In the genomic region with DNA sequence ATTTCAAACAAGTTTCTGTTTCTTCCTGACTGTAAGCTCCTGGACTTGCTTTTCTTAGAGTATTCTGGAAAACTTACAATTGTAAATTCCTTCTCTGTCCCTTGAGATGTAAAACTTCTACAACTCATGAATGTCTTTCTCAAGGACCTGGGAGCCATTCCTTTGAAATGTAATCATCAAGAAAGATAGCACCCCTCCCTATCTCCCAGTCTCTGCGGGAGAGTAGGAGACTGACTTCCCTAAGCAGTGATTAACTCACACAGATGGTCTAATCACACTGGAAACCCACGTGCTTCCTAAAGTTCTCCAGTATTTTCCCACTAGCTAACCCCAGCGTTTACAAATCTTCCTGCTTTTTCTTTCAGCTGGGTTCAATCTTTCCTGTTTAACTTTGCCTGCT, we compare ENCODE assay signal across 20 cellular contexts.
DNase-seq lines count a peak whose midpoint lies in the region; ATAC-seq and TF ChIP-seq lines count a peak whose summit lies in the region.
"Had no signal": no experiment of that assay in that cellular context is flagged by ENCODE, and none has a peak within 500 bp of the region (broad histone marks: within the 10 kb centered on the region; RNA-seq: fewer than 3 reads in every experiment).

No MANE protein-coding gene starts in this region.

- H3K36me3 Mint-ChIP-seq in activated CD8-positive, alpha-beta T cell treated with anti-CD3 and anti-CD28 coated beads for 36 hours (ENCODE audit: low read depth) = no peaks in the 10 kb centered on the region
- H3K36me3 Mint-ChIP-seq in type B pancreatic cell = no peaks in the 10 kb centered on the region

- no peaks in the 10 kb centered on the region for H3K27me3 Mint-ChIP-seq in activated CD8-positive, alpha-beta T cell treated with anti-CD3 and anti-CD28 coated beads for 36 hours
- H3K27me3 Mint-ChIP-seq in type B pancreatic cell = no peaks in the 10 kb centered on the region
- H3K27me3 Mint-ChIP-seq: T-helper 17 cell had no signal

- H3K4me3 Mint-ChIP-seq in activated CD8-positive, alpha-beta T cell treated with anti-CD3 and anti-CD28 coated beads for 36 hours = no peak overlapping the region
- H3K4me3 Mint-ChIP-seq in type B pancreatic cell = no peak overlapping the region
- H3K4me3 Mint-ChIP-seq: T-helper 17 cell had no signal

- CTCF ChIA-PET in AG04449 (lab: Yijun Ruan, JAX) = interaction anchor here (3.6 kb wide), 1 partner anchor 10 kb away, joined by 20 read pairs; no protein-coding TSS in a partner anchor
- CTCF ChIA-PET in activated CD8-positive, alpha-beta T cell treated with anti-CD3 and anti-CD28 coated beads for 36 hours (lab: Charles Lee) = no interaction called here

- intact Hi-C loops in activated CD8-positive, alpha-beta T cell treated with anti-CD3 and anti-CD28 coated beads for 36 hours (cut with micrococcal nuclease) = no loop called here
- intact Hi-C loops in posterior cingulate gyrus (cut with DNase I) = no loop called here

- peak; percentile 66 for ATAC-seq in foreskin keratinocyte
- ATAC-seq in activated CD8-positive, alpha-beta T cell treated with anti-CD3 and anti-CD28 coated beads for 36 hours = no peak
- ATAC-seq: activated CD4-positive, CD25-positive, alpha-beta regulatory T cell treated with anti-CD3 and anti-CD28 coated beads, Interleukin-2, amount 50 U/mL, for 24 hours; HepG2; T-helper 17 cell had no signal

- no peak overlapping the region for H3K27ac Mint-ChIP-seq in activated CD8-positive, alpha-beta T cell treated with anti-CD3 and anti-CD28 coated beads for 36 hours
- H3K27ac Mint-ChIP-seq in type B pancreatic cell = no peak overlapping the region
- H3K27ac Mint-ChIP-seq: T-helper 17 cell had no signal

- H3K4me3 ChIP-seq in AG04449 (ENCODE audit: low read depth, low read length) (no peak overlapping the region), astrocyte of the spinal cord (ENCODE audit: low read depth, low read length) (no peak overlapping the region)
- H3K4me3 ChIP-seq: esophagus muscularis mucosa, ovary, SJCRH30 had no signal

- peak; percentile 78 for DNase-seq in AG04449 (ENCODE audit: low read depth, low spot score)
- peak; percentile 9 for DNase-seq in HS-27A (ENCODE audit: low read depth)
- peak; percentile 31 for DNase-seq in astrocyte of the spinal cord (ENCODE audit: low read depth, low spot score)
- peak in 1 of 2 donors; percentile 54 for DNase-seq in foreskin keratinocyte
- DNase-seq in activated CD8-positive, alpha-beta T cell treated with anti-CD3 and anti-CD28 coated beads for 36 hours = no peak
- DNase-seq in type B pancreatic cell (ENCODE audit: extremely low spot score, unreplicated experiment) = no peak
- no peak for DNase-seq in activated gamma-delta T cell (lab: John Stamatoyannopoulos, UW)
- DNase-seq in posterior cingulate gyrus = no peak
- DNase-seq: activated effector memory CD4-positive, alpha-beta T cell treated with anti-CD3 and anti-CD28 coated beads, Interleukin-2, amount 50 U/mL, for 16 hours; anterior cingulate cortex; dermis blood vessel endothelial cell; NCI-H1930; NCI-H510A treated with DMSO at 0.1 percent for 48 hours; ovary; SJCRH30; stimulated activated CD4-positive, alpha-beta T cell treated with anti-CD3 and anti-CD28 coated beads, Interleukin-4, amount 100 ng/mL, for 24 hours; T-helper 17 cell had no signal

- H3K4me1 Mint-ChIP-seq in activated CD8-positive, alpha-beta T cell treated with anti-CD3 and anti-CD28 coated beads for 36 hours (ENCODE audit: low read depth) = no peaks in the 10 kb centered on the region
- H3K4me1 Mint-ChIP-seq in type B pancreatic cell (ENCODE audit: unreplicated experiment) = peaks cover 3% of the 10 kb centered on the region
- H3K4me1 Mint-ChIP-seq: T-helper 17 cell had no signal

- H3K9me3 Mint-ChIP-seq in activated CD8-positive, alpha-beta T cell treated with anti-CD3 and anti-CD28 coated beads for 36 hours = no peaks in the 10 kb centered on the region
- H3K9me3 Mint-ChIP-seq in type B pancreatic cell = no peaks in the 10 kb centered on the region

- no peak for TF ChIP-seq CTCF in AG04449 (IDR thresholded peaks at IDR 0.05; ENCODE audit: insufficient read depth, low read length, missing control alignments)
- TF ChIP-seq CTCF in astrocyte of the spinal cord (IDR thresholded peaks at IDR 0.05; ENCODE audit: low read depth, low read length) = no peak
- TF ChIP-seq CTCF in foreskin keratinocyte (conservative IDR thresholded peaks at IDR 0.05) = no peak
- no peak for TF ChIP-seq CTCF in activated CD8-positive, alpha-beta T cell treated with anti-CD3 and anti-CD28 coated beads for 36 hours (IDR thresholded peaks at IDR 0.05)
- TF ChIP-seq CTCF in type B pancreatic cell (conservative IDR thresholded peaks at IDR 0.05) = no peak

- no peaks in the 10 kb centered on the region for H3K27me3 ChIP-seq in foreskin keratinocyte
- H3K27me3 ChIP-seq: esophagus muscularis mucosa, ovary, SJCRH30 had no signal

- no peaks in the 10 kb centered on the region for H3K4me1 ChIP-seq in foreskin keratinocyte
- H3K4me1 ChIP-seq: SJCRH30 had no signal

- POLR2A ChIA-PET in AG04449 (lab: Yijun Ruan, JAX) = interaction anchor here (0.7 kb wide), 1 partner anchor 58 kb away, joined by 3 read pairs; no protein-coding TSS in a partner anchor
- POLR2A ChIA-PET in activated CD8-positive, alpha-beta T cell treated with anti-CD3 and anti-CD28 coated beads for 36 hours (lab: Charles Lee) = no interaction called here

- H3K27ac ChIP-seq in foreskin keratinocyte = no peak overlapping the region
- H3K27ac ChIP-seq: esophagus muscularis mucosa, ovary, SJCRH30 had no signal

- in situ Hi-C loops in astrocyte of the spinal cord (cut with HindIII; ENCODE audit: low sequenced_read_pairs) = no loop called here

Comparison
In these comparisons a context has a peak if more than half of its experiments do, and no peak if none do; other contexts are left out.
1. DNase-seq: peak in AG04449 (single experiment), HS-27A (single experiment) and astrocyte of the spinal cord (single experiment); none in activated CD8-positive, alpha-beta T cell treated with anti-CD3 and anti-CD28 coated beads for 36 hours (single experiment), type B pancreatic cell (single experiment), activated gamma-delta T cell (single experiment) and posterior cingulate gyrus (0 of 10).